In the genomic region with DNA sequence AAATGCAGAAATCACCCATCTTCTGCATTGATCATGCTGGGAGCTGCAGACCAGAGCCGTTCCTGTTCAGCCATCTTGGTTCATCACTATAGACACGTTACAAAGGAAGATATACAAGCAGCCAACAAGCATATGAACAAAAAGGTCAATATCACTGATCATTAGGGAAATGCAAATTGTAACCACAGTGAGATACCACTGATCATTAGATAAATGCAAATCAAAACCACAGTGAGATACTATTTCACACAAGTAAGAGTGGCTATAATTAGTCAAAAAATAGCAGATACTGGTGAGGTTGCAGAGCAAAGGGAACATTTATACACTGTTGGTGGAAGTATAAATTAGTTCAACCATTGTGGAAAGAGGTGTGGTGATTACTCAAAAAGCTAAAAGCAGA, we compare ENCODE assay signal across 7 cellular contexts.
ATAC-seq lines count a peak whose summit lies in the region.

No MANE protein-coding gene starts in this region.

- ATAC-seq in GM18498 (IDR thresholded peaks at IDR 0.05; ENCODE audit: unreplicated experiment) (peak; percentile 92), GM18519 (IDR thresholded peaks at IDR 0.05; ENCODE audit: low FRiP score, unreplicated experiment) (peak; percentile 84), GM19025 (IDR thresholded peaks at IDR 0.05; ENCODE audit: low read depth, unreplicated experiment) (peak; percentile 76), GM21447 (IDR thresholded peaks at IDR 0.05; ENCODE audit: unreplicated experiment) (peak; percentile 54), HG02884 (IDR thresholded peaks at IDR 0.05; ENCODE audit: unreplicated experiment) (peak; percentile 66), HG03280 (IDR thresholded peaks at IDR 0.05; ENCODE audit: unreplicated experiment) (peak; percentile 52), HG03558 (IDR thresholded peaks at IDR 0.05; ENCODE audit: extremely low read depth, unreplicated experiment) (peak; percentile 64)

Comparison
In these comparisons a context has a peak if more than half of its experiments do, and no peak if none do; other contexts are left out.
1. Peak in every context shown above with its lines: ATAC-seq.